Comparison of ENCODE assay signal across 1 cellular context in the genomic region with DNA sequence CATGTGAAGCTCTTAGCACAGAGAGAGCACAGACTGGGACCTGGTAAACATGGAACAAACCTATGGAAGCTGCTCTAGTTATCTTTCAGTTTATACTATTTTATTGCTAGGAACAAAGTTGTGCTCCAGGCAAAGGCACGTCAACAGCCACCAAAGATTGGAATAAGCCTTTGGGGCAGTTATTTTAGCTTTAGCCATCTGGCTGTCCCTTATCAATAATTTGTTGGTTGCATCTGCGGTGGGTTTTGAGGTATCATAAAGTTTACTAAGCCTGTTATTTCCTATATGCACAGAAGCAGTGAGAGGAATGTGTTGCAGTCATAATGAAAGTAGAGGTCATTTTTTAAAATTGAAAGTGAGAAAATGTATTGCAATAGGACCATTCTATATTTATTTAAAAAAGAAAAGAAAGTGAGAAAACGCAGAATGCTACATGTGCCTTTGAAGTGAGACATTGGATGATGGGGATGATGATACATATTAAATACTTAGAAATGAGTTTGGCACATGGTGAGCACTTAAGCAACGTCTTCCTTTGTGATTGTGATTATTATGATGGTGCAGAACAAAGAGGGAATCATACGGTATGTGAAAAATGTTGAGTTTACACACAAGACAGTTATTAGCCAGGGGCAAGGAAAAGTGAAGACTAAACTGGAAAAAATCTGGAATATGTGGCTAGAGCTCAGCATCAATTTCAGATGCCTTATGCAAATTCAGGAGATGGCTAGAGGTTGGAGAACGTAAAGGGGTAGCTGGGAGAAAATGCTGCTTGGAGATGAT.
TF ChIP-seq lines count a peak whose summit lies in the region.

No MANE protein-coding gene starts in this region.

TF ChIP-seq in SK-N-SH, 30 proteins besides CTCF, POLR2A, EP300 and RAD21 (continued from another document):
- TF ChIP-seq, protein P1, sequence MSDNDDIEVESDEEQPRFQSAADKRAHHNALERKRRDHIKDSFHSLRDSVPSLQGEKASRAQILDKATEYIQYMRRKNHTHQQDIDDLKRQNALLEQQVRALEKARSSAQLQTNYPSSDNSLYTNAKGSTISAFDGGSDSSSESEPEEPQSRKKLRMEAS (IDR thresholded peaks at IDR 0.05; ENCODE audit: low read depth) = no peak
- TF ChIP-seq NRF1 (IDR thresholded peaks at IDR 0.05; ENCODE audit: low read depth, low read length) = no peak
TF ChIP-seq in SK-N-SH: peak in this region for 0.
